Comparison of ENCODE assay signal across 10 cellular contexts in genomic region chr7:2869981-2870380, GRCh38. TPM values are rescaled to one million over a fixed set of nuclear protein-coding genes. Genes with fewer than 3 reads are reported as not detected.
DNase-seq lines count a peak whose midpoint lies in the region; TF ChIP-seq lines count a peak whose summit lies in the region.
"Had no signal": no experiment of that assay in that cellular context is flagged by ENCODE, and none has a peak within 500 bp of the region (broad histone marks: within the 10 kb centered on the region; RNA-seq: fewer than 3 reads in every experiment).

No MANE protein-coding gene starts in this region.

- no peaks in the 10 kb centered on the region for H4K20me1 ChIP-seq in OCI-LY7 (ENCODE audit: insufficient read depth, low read length)

- no peak for DNase-seq in activated naive CD4-positive, alpha-beta T cell treated with anti-CD3 and anti-CD28 coated beads, Interleukin-2, amount 50 U/mL, for 16 hours
- DNase-seq in OCI-LY7 (ENCODE audit: low spot score) = no peak
- DNase-seq in endodermal cell = no peak
- DNase-seq in type B pancreatic cell (ENCODE audit: extremely low spot score, unreplicated experiment) = no peak
- DNase-seq in NCI-H526 (lab: John Stamatoyannopoulos, UW) = no peak
- DNase-seq in prostate gland (ENCODE audit: low spot score) = no peak
- DNase-seq in SKM-1 treated with dmso at 0.1 percent for 144 hours (lab: John Stamatoyannopoulos, UW; ENCODE audit: unreplicated experiment) = no peak
- DNase-seq: NCI-H1092 had no signal

- BruUV-seq in OCI-LY7 (replicated peaks; lab: Mats Ljungman, UMichigan) = no TSS peak

- no peaks in the 10 kb centered on the region for H3K9me2 ChIP-seq in OCI-LY7 (ENCODE audit: insufficient read depth, low read length)

- 90 to 97% methylated on average over 9 to 15 of the region's 15 CpGs for WGBS in endodermal cell (ENCODE audit: insufficient coverage in 1 of 2, insufficient read length in 1 of 2), 2 experiments
- 85% methylated on average over 14 of the region's 15 CpGs for WGBS in prostate gland

- CTCF ChIA-PET in OCI-LY7 (lab: Charles Lee; ENCODE audit: unreplicated experiment) = interaction anchor here (0.6 kb wide), 1 partner anchor 129 kb away, joined by 4 read pairs; no protein-coding TSS in a partner anchor

- H3K27ac Mint-ChIP-seq in activated naive CD4-positive, alpha-beta T cell treated with anti-CD3 and anti-CD28 coated beads, Interleukin-2, amount 50 U/mL, for 24 hours = peak overlapping the region; percentile 88
- H3K27ac Mint-ChIP-seq in endodermal cell (peak overlapping the region; percentile 40), type B pancreatic cell (peak overlapping the region; percentile 88)

- peaks cover 2% of the 10 kb centered on the region for H3K36me3 Mint-ChIP-seq in activated naive CD4-positive, alpha-beta T cell treated with anti-CD3 and anti-CD28 coated beads, Interleukin-2, amount 50 U/mL, for 24 hours
- H3K36me3 Mint-ChIP-seq in endodermal cell (ENCODE audit: low read depth) (no peaks in the 10 kb centered on the region), type B pancreatic cell (no peaks in the 10 kb centered on the region)

- H3K27me3 ChIP-seq in endodermal cell (ENCODE audit: control insufficient read depth, insufficient read depth, low read length, poor library complexity, severe bottlenecking) = no peaks in the 10 kb centered on the region
- H3K27me3 ChIP-seq in prostate gland (replicated peaks; ENCODE audit: insufficient read depth) = no peaks in the 10 kb centered on the region

- H3K9ac ChIP-seq in endodermal cell (ENCODE audit: extremely low read depth, low read length, poor library complexity, severe bottlenecking) = no peak overlapping the region

- POLR2A ChIA-PET in OCI-LY7 (lab: Charles Lee) = interaction anchor here (0.6 to 0.9 kb wide), 3 partner anchors 8 to 24 kb away, joined by 3 to 4 read pairs (median 3); no protein-coding TSS in a partner anchor

- peak overlapping the region; percentile 63; the same call in 1 of the 2 replicates for H2AFZ ChIP-seq in OCI-LY7 (ENCODE audit: low read length)

- no peaks in the 10 kb centered on the region for H3K9me3 ChIP-seq in OCI-LY7 (ENCODE audit: low read length)
- H3K9me3 ChIP-seq in endodermal cell (ENCODE audit: control insufficient read depth, low read length) = no peaks in the 10 kb centered on the region
- no peaks in the 10 kb centered on the region for H3K9me3 ChIP-seq in prostate gland
- H3K9me3 ChIP-seq: neutrophil had no signal

- H3K4me3 Mint-ChIP-seq in activated naive CD4-positive, alpha-beta T cell treated with anti-CD3 and anti-CD28 coated beads, Interleukin-2, amount 50 U/mL, for 24 hours = peak overlapping the region; percentile 81
- H3K4me3 Mint-ChIP-seq in endodermal cell (no peak overlapping the region), type B pancreatic cell (no peak overlapping the region)

- no peaks in the 10 kb centered on the region for H3K36me3 ChIP-seq in OCI-LY7 (ENCODE audit: insufficient read depth, low read length)
- no peaks in the 10 kb centered on the region for H3K36me3 ChIP-seq in endodermal cell (ENCODE audit: control insufficient read depth, insufficient read depth, low read length)
- no peaks in the 10 kb centered on the region for H3K36me3 ChIP-seq in prostate gland
- H3K36me3 ChIP-seq: neutrophil had no signal

- no peak for TF ChIP-seq CTCF in OCI-LY7 (conservative IDR thresholded peaks at IDR 0.05; ENCODE audit: low read length)
- no peak for TF ChIP-seq CTCF in endodermal cell (conservative IDR thresholded peaks at IDR 0.05)
- no peak for TF ChIP-seq CTCF in type B pancreatic cell (conservative IDR thresholded peaks at IDR 0.05)
- TF ChIP-seq CTCF in prostate gland (IDR thresholded peaks at IDR 0.05) = no peak

- no peaks in the 10 kb centered on the region for H3K27me3 Mint-ChIP-seq in activated naive CD4-positive, alpha-beta T cell treated with anti-CD3 and anti-CD28 coated beads, Interleukin-2, amount 50 U/mL, for 24 hours
- H3K27me3 Mint-ChIP-seq in endodermal cell (ENCODE audit: insufficient read depth) (no peaks in the 10 kb centered on the region), type B pancreatic cell (no peaks in the 10 kb centered on the region)

- TF ChIP-seq POLR2A in prostate gland (IDR thresholded peaks at IDR 0.05) = no peak

- H3K4me2 ChIP-seq in OCI-LY7 (ENCODE audit: low read length) = peak overlapping the region; percentile 42; the same call in 1 of the 2 replicates

- intact Hi-C loops in OCI-LY7 (cut with micrococcal nuclease; ENCODE audit: unreplicated experiment) = loop anchor here (10.0 kb wide), 2 partner anchors 435 to 1025 kb away; partner anchors contain the start of gene SDK1
- intact Hi-C loops in prostate gland (cut with DNase I) = loop anchor here (10.0 kb wide), 1 partner anchor 285 kb away; no protein-coding TSS in a partner anchor

- H3K9me3 Mint-ChIP-seq in activated naive CD4-positive, alpha-beta T cell treated with anti-CD3 and anti-CD28 coated beads, Interleukin-2, amount 50 U/mL, for 24 hours = no peaks in the 10 kb centered on the region
- H3K9me3 Mint-ChIP-seq in endodermal cell (no peaks in the 10 kb centered on the region), type B pancreatic cell (no peaks in the 10 kb centered on the region)

- H3K27ac ChIP-seq in OCI-LY7 (ENCODE audit: low read depth, low read length, poor library complexity, severe bottlenecking) (peak overlapping the region; percentile 18), endodermal cell (ENCODE audit: low read depth, low read length) (no peak overlapping the region), prostate gland (no peak overlapping the region)
- H3K27ac ChIP-seq: neutrophil had no signal

- no peaks in the 10 kb centered on the region for H3K79me2 ChIP-seq in OCI-LY7 (ENCODE audit: insufficient read depth, low read depth, low read length)

- H3K4me3 ChIP-seq in OCI-LY7 (ENCODE audit: low read depth, low read length, poor library complexity, severe bottlenecking) (peak overlapping the region; percentile 14), endodermal cell (ENCODE audit: low read length) (no peak overlapping the region), prostate gland (no peak overlapping the region)

- H3K4me1 ChIP-seq in OCI-LY7 (ENCODE audit: insufficient read depth, low read length, poor library complexity, severe bottlenecking) (peaks cover 49% of the 10 kb centered on the region), endodermal cell (ENCODE audit: control insufficient read depth, insufficient read depth, low read length) (no peaks in the 10 kb centered on the region), prostate gland (replicated peaks) (no peaks in the 10 kb centered on the region)

- peaks cover 50% of the 10 kb centered on the region for H3K4me1 Mint-ChIP-seq in activated naive CD4-positive, alpha-beta T cell treated with anti-CD3 and anti-CD28 coated beads, Interleukin-2, amount 50 U/mL, for 24 hours
- H3K4me1 Mint-ChIP-seq in endodermal cell = peaks cover 2% of the 10 kb centered on the region
- H3K4me1 Mint-ChIP-seq in type B pancreatic cell (ENCODE audit: unreplicated experiment) = peaks cover 26% of the 10 kb centered on the region

RNA-seq across cellular contexts. Expression of gene GNA12, which starts 25.9 kb away (rescaled TPM):
- total RNA-seq in OCI-LY7 (2014; rRNA removed; shearing (Covaris generic)) = 6.5 and 10.3 TPM in 2 replicates
- 35.9 and 36.1 TPM in 2 replicates for total RNA-seq in OCI-LY7 (2022)
- total RNA-seq in endodermal cell = 10 to 100 TPM; 55.0 to 64.7 TPM
- polyA plus RNA-seq in endodermal cell (2013, experiment 1 of 2) = 45.7 TPM
- 44.9 TPM for polyA plus RNA-seq in endodermal cell (2013, experiment 2 of 2)
- total RNA-seq in type B pancreatic cell (ENCODE audit: low replicate concordance) = 37.9 and 46.2 TPM in 2 replicates
- total RNA-seq in prostate gland = 100 to 1,000 TPM in 1 of 2 donors, 10 to 100 TPM in 1; 22.6 to 102 TPM
